ENCODE assay signal across 28 cellular contexts in the genomic region with DNA sequence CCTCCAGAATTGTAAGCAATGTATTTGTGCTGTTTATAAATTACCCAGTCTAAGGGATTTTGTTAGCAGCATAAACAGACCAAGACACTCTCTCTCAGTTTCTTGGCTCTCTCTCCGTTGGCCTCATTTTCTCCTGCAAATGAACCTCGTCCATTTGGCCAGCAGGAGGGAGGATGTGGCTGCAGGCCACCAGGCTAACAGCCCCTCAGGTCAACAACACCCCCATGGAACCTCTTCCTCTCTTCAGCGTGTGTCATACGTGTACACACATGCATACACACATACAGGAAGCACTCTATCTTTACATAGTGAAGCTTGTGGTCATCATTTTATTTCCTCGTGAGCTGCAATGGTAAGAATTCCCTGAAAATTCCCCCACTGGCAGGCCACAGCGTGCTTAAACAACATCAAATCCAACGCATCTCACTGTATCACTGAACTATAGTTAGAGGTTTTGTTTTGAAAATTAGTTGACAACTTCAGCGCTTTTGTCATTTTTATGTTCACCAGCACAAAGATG.
DNase-seq lines count a peak whose midpoint lies in the region; ATAC-seq, FAIRE-seq and TF ChIP-seq lines count a peak whose summit lies in the region.
"Had no signal": no experiment of that assay in that cellular context is flagged by ENCODE, and none has a peak within 500 bp of the region (broad histone marks: within the 10 kb centered on the region; RNA-seq: fewer than 3 reads in every experiment).

No MANE protein-coding gene starts in this region.

- H3K9me3 ChIP-seq in HCT116 (ENCODE audit: control insufficient read depth in 1 of 2, insufficient read depth in 1 of 2, low read depth in 1 of 2, low read length in 2 of 2) = no peaks in the 10 kb centered on the region
- H3K9me3 ChIP-seq: Caco-2, SK-N-SH had no signal

- H3K79me2 ChIP-seq in HCT116 (ENCODE audit: insufficient read depth, low read length) = no peaks in the 10 kb centered on the region

- H3K36me3 ChIP-seq in HCT116 (ENCODE audit: control insufficient read depth in 1 of 2, insufficient read depth in 2 of 2, low read length in 2 of 2) = no peaks in the 10 kb centered on the region

- ATAC-seq in HCT116 = no peak
- ATAC-seq: CD8-positive, alpha-beta T cell; GM12878; HepG2 had no signal

- H3K4me1 ChIP-seq in HCT116 (ENCODE audit: control insufficient read depth in 1 of 2, insufficient read depth in 2 of 2, low read length in 2 of 2) = peaks cover 3 to 4% of the 10 kb centered on the region in 2 experiments; a peak in 2 of 4 replicates
- H3K4me1 ChIP-seq: Caco-2 had no signal

- POLR2A ChIA-PET in HCT116 (lab: Charles Lee) = no interaction called here

- no peak for FAIRE-seq in D721Med (lab: Jason Lieb, UNC)
- FAIRE-seq: A204.1, GM12878, H1, HepG2, RCC 7860 had no signal

- no peaks in the 10 kb centered on the region for H3K27me3 ChIP-seq in HCT116 (ENCODE audit: insufficient read depth, low read length)

- no peak overlapping the region for H3K9ac ChIP-seq in HCT116 (ENCODE audit: low read length)
- H3K9ac ChIP-seq: SK-N-SH had no signal

- H3K4me2 ChIP-seq in HCT116 (ENCODE audit: low read length) = no peak overlapping the region
- H3K4me2 ChIP-seq: SK-N-SH had no signal

- peak; percentile 16; the same call in 1 of the 2 replicates for TF ChIP-seq RAD21 in HCT116 (IDR thresholded peaks at IDR 0.05; ENCODE audit: low read depth)

- peak; percentile 12 for DNase-seq in AG08396 (ENCODE audit: low spot score)
- DNase-seq in HCT116 (ENCODE audit: low read depth, low spot score) = no peak
- peak; percentile 22 for DNase-seq in ecto neural progenitor cell (ENCODE audit: low spot score)
- peak; percentile 27 for DNase-seq in islet precursor cell
- DNase-seq in stimulated activated CD4-positive, alpha-beta T cell treated with anti-CD3 and anti-CD28 coated beads, Interleukin-4, amount 100 ng/mL, for 24 hours = no peak
- no peak for DNase-seq in D721Med (ENCODE audit: insufficient read length, low spot score)
- no peak for DNase-seq in midbrain (lab: John Stamatoyannopoulos, UW)
- DNase-seq: Caco-2; CD8-positive, alpha-beta T cell; DMS 273 treated with DMSO at 0.1 percent for 48 hours; DMS79; EL; GDM1; KBM-7; NCI-H1105; NCI-H1436 treated with DMSO at 0.1 percent for 48 hours; NCI-H187 treated with DMSO at 0.1 percent for 48 hours; NCI-H2107; NCI-H446; NCI-H524 treated with DMSO at 0.1 percent for 48 hours; NCI-H774; SK-N-SH had no signal

- intact Hi-C loops in HCT116 (cut with micrococcal nuclease) = no loop called here

- no peak overlapping the region for H3K27ac ChIP-seq in HCT116 (ENCODE audit: low read depth, low read length)
- H3K27ac ChIP-seq: C4-2B had no signal

- RAD21 ChIA-PET in HCT116 (lab: Charles Lee; ENCODE audit: low non-redundant PET in 1 of 2, low total read pairs in 2 of 2, uncharacterized antibody in 2 of 2, unreplicated experiment in 2 of 2) = no interaction called here

- TF ChIP-seq CTCF in HCT116 (IDR thresholded peaks at IDR 0.05 in 2 of 3, conservative IDR thresholded peaks at IDR 0.05 in 1 of 3; ENCODE audit: borderline replicate concordance in 1 of 3, insufficient read depth in 1 of 3, low read depth in 2 of 3, low read length in 2 of 3) (no peak), D721Med (IDR thresholded peaks at IDR 0.05; ENCODE audit: insufficient read depth, missing control alignments) (no peak)

- no peak overlapping the region for H2AFZ ChIP-seq in HCT116 (ENCODE audit: low read depth, low read length, poor library complexity, severe bottlenecking)

- no TSS peak for BruUV-seq in HCT116 (replicated peaks; lab: Mats Ljungman, UMichigan)

- H4K20me1 ChIP-seq in HCT116 (ENCODE audit: insufficient read depth) = no peaks in the 10 kb centered on the region

- CTCF ChIA-PET in HCT116 (lab: Charles Lee) = no interaction called here

- no peak overlapping the region for H3K4me3 ChIP-seq in HCT116 (replicated peaks in 1 of 2; ENCODE audit: low read depth in 1 of 2, low read length in 2 of 2)
- H3K4me3 ChIP-seq: GM12878 had no signal

- no peak for TF ChIP-seq POLR2A in HCT116 (IDR thresholded peaks at IDR 0.05; ENCODE audit: borderline replicate concordance, extremely low read depth, insufficient read depth, insufficient read length)

- no peaks in the 10 kb centered on the region for H3K9me2 ChIP-seq in HCT116 (ENCODE audit: insufficient read depth)
- H3K9me2 ChIP-seq: SK-N-SH had no signal

TF ChIP-seq in HCT116, 20 proteins besides CTCF, POLR2A, EP300 and RAD21:
- no peak for TF ChIP-seq ZNF274 (IDR thresholded peaks at IDR 0.05; ENCODE audit: low read depth, low read length)
- no peak for TF ChIP-seq SP1 (IDR thresholded peaks at IDR 0.05; ENCODE audit: low read depth)
- no peak for TF ChIP-seq CEBPB (IDR thresholded peaks at IDR 0.05; ENCODE audit: low read depth)
- no peak for TF ChIP-seq JUND (IDR thresholded peaks at IDR 0.05)

Comparison
In these comparisons a context has a peak if more than half of its experiments do, and no peak if none do; other contexts are left out.
1. DNase-seq: peak in AG08396 (single experiment), ecto neural progenitor cell (single experiment) and islet precursor cell (single experiment); none in HCT116 (single experiment), stimulated activated CD4-positive, alpha-beta T cell treated with anti-CD3 and anti-CD28 coated beads, Interleukin-4, amount 100 ng/mL, for 24 hours (single experiment), D721Med (single experiment) and midbrain (single experiment).